ENCODE assay signal across 26 cellular contexts in the genomic region with DNA sequence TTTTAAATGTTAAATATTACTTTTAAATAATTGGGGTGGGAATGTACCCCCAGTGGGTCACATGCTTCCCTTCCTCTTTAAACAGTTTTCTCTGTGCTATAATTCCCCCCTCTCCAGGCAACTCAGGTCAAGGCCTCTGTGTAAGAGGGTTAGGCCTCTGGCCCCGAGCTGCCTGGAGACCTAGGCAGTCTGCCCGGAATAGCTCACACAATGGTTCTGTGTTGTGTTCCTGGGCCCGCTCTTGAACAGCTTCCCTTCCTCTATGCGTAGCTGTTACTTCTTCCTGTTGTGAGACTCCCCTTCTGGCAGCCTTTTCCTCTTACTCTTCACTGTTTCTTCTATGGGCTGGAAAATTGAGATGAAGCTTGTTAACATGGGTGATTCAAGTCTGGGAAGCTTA. TPM values are rescaled to one million over a fixed set of nuclear protein-coding genes. Genes with fewer than 3 reads are reported as not detected.
DNase-seq lines count a peak whose midpoint lies in the region; ATAC-seq and TF ChIP-seq lines count a peak whose summit lies in the region.
"Had no signal": no experiment of that assay in that cellular context is flagged by ENCODE, and none has a peak within 500 bp of the region (broad histone marks: within the 10 kb centered on the region; RNA-seq: fewer than 3 reads in every experiment).

No MANE protein-coding gene starts in this region.

- peaks cover 0 to 4% (median 0%) of the 10 kb centered on the region in 7 donors for H3K4me1 Mint-ChIP-seq in naive thymus-derived CD4-positive, alpha-beta T cell
- no peaks in the 10 kb centered on the region for H3K4me1 Mint-ChIP-seq in CD8-positive, alpha-beta T cell (ENCODE audit: low read depth)
- H3K4me1 Mint-ChIP-seq: GM23338, T-helper 17 cell had no signal

- H3K27ac ChIP-seq in naive thymus-derived CD4-positive, alpha-beta T cell (ENCODE audit: low read depth, low read length) = no peak overlapping the region
- H3K27ac ChIP-seq in CD8-positive, alpha-beta T cell (ENCODE audit: low read depth, low read length) = no peak overlapping the region
- H3K27ac ChIP-seq: upper lobe of left lung had no signal

- H3K36me3 ChIP-seq in naive thymus-derived CD4-positive, alpha-beta T cell (ENCODE audit: control insufficient read depth in 2 of 3, insufficient read depth in 3 of 3, low read length in 3 of 3) = no peaks in the 10 kb centered on the region
- H3K36me3 ChIP-seq in CD8-positive, alpha-beta T cell (ENCODE audit: insufficient read depth, low read length) = no peaks in the 10 kb centered on the region
- H3K36me3 ChIP-seq: upper lobe of left lung had no signal

- no peaks in the 10 kb centered on the region for H3K27me3 ChIP-seq in naive thymus-derived CD4-positive, alpha-beta T cell (ENCODE audit: control insufficient read depth in 2 of 2, insufficient read depth in 2 of 2, low read length in 2 of 2)
- H3K27me3 ChIP-seq in CD8-positive, alpha-beta T cell (ENCODE audit: insufficient read depth, low read length) = no peaks in the 10 kb centered on the region

- CTCF ChIA-PET in naive thymus-derived CD4-positive, alpha-beta T cell (lab: Charles Lee) = no interaction called here
- CTCF ChIA-PET in CD8-positive, alpha-beta T cell (lab: Charles Lee) = no interaction called here

- H3K9me3 Mint-ChIP-seq in naive thymus-derived CD4-positive, alpha-beta T cell = peaks cover 0 to 52% (median 12%) of the 10 kb centered on the region in 11 donors
- no peaks in the 10 kb centered on the region for H3K9me3 Mint-ChIP-seq in CD8-positive, alpha-beta T cell

- ATAC-seq in Right ventricle myocardium superior (ENCODE audit: poor library complexity) = peak; percentile 58
- ATAC-seq in GM21723 (IDR thresholded peaks at IDR 0.05; ENCODE audit: unreplicated experiment) = no peak
- ATAC-seq in naive thymus-derived CD4-positive, alpha-beta T cell = no peak
- no peak for ATAC-seq in CD8-positive, alpha-beta T cell
- ATAC-seq: activated T-cell treated with anti-CD3 and anti-CD28 coated beads, Interleukin-2, amount 50 U/mL, for 72 hours; GM23338; T-helper 17 cell had no signal

- H3K27ac Mint-ChIP-seq in naive thymus-derived CD4-positive, alpha-beta T cell = no peak overlapping the region
- H3K27ac Mint-ChIP-seq in CD8-positive, alpha-beta T cell = no peak overlapping the region
- H3K27ac Mint-ChIP-seq: activated T-cell treated with anti-CD3 and anti-CD28 coated beads, Interleukin-2, amount 50 U/mL, for 72 hours; GM23338; T-helper 17 cell had no signal

- peaks cover 0 to 11% (median 0%) of the 10 kb centered on the region in 3 experiments for H3K9me3 ChIP-seq in naive thymus-derived CD4-positive, alpha-beta T cell (ENCODE audit: control insufficient read depth in 2 of 3, low read length in 3 of 3)
- H3K9me3 ChIP-seq in CD8-positive, alpha-beta T cell (ENCODE audit: low read length) = no peaks in the 10 kb centered on the region

- POLR2A ChIA-PET in naive thymus-derived CD4-positive, alpha-beta T cell (lab: Charles Lee) = no interaction called here
- POLR2A ChIA-PET in CD8-positive, alpha-beta T cell (lab: Charles Lee) = no interaction called here

- no peak overlapping the region for H3K4me3 ChIP-seq in naive thymus-derived CD4-positive, alpha-beta T cell (ENCODE audit: low read length)
- H3K4me3 ChIP-seq in CD8-positive, alpha-beta T cell (ENCODE audit: low read depth, low read length) = no peak overlapping the region
- H3K4me3 ChIP-seq: GM23338, upper lobe of left lung had no signal

- intact Hi-C loops in Right ventricle myocardium superior (cut with DNase I) = no loop called here
- intact Hi-C loops in naive thymus-derived CD4-positive, alpha-beta T cell (cut with micrococcal nuclease) = no loop called here
- intact Hi-C loops in CD8-positive, alpha-beta T cell (cut with DNase I, micrococcal nuclease) = no loop called here

- H3K4me3 Mint-ChIP-seq in naive thymus-derived CD4-positive, alpha-beta T cell = no peak overlapping the region
- no peak overlapping the region for H3K4me3 Mint-ChIP-seq in CD8-positive, alpha-beta T cell
- H3K4me3 Mint-ChIP-seq: activated T-cell treated with anti-CD3 and anti-CD28 coated beads, Interleukin-2, amount 50 U/mL, for 72 hours; GM23338; T-helper 17 cell had no signal

- peaks cover 0 to 33% (median 14%) of the 10 kb centered on the region in 5 donors for H3K27me3 Mint-ChIP-seq in naive thymus-derived CD4-positive, alpha-beta T cell
- H3K27me3 Mint-ChIP-seq in CD8-positive, alpha-beta T cell (ENCODE audit: low read depth) = peaks cover 8% of the 10 kb centered on the region

- H3K36me3 Mint-ChIP-seq in naive thymus-derived CD4-positive, alpha-beta T cell = peaks cover 0 to 4% (median 0%) of the 10 kb centered on the region in 5 donors
- no peaks in the 10 kb centered on the region for H3K36me3 Mint-ChIP-seq in CD8-positive, alpha-beta T cell

- DNase-seq in amygdala (lab: John Stamatoyannopoulos, UW) (peak in 31 of 56 donors; percentile 1 to 66 (median 30)), Right ventricle myocardium superior (peak; percentile 64), medulla oblongata (ENCODE audit: extremely low spot score) (peak; percentile 48), superior temporal gyrus (ENCODE audit: extremely low spot score) (peak; percentile 73), ecto neural progenitor cell (ENCODE audit: low spot score) (no peak)
- no peak for DNase-seq in naive thymus-derived CD4-positive, alpha-beta T cell
- no peak for DNase-seq in CD8-positive, alpha-beta T cell
- DNase-seq: activated CD4-positive, alpha-beta T cell treated with anti-CD3 and anti-CD28 coated beads, Interleukin-2, amount 50 U/mL, for 48 hours; activated CD4-positive, CD25-positive, alpha-beta regulatory T cell treated with anti-CD3 and anti-CD28 coated beads, Interleukin-2, amount 50 U/mL, for 72 hours; activated naive CD4-positive, alpha-beta T cell treated with Interleukin-2 at 50 U/mL for 16 hours; activated T-cell treated with anti-CD3 and anti-CD28 coated beads, Interleukin-2, amount 50 U/mL, for 72 hours; amniotic stem cell; DND-41; effector CD8-positive, alpha-beta T cell; IMR-90; kidney glomerular epithelial cell; NCI-H1436 treated with DMSO at 0.1 percent for 48 hours; NCI-H2107; NCI-H748 treated with DMSO at 0.1 percent for 48 hours; SHP77; stimulated activated CD4-positive, alpha-beta T cell treated with anti-CD3 and anti-CD28 coated beads, Interleukin-4, amount 100 ng/mL, for 4 hours; T-helper 17 cell had no signal

- TF ChIP-seq CTCF in CD8-positive, alpha-beta T cell (IDR thresholded peaks at IDR 0.05) = no peak

- no peaks in the 10 kb centered on the region for H3K4me1 ChIP-seq in naive thymus-derived CD4-positive, alpha-beta T cell (ENCODE audit: control insufficient read depth in 2 of 2, insufficient read depth in 2 of 2, low read length in 2 of 2)
- no peaks in the 10 kb centered on the region for H3K4me1 ChIP-seq in CD8-positive, alpha-beta T cell (ENCODE audit: insufficient read depth, low read length)

RNA-seq across cellular contexts. Expression of a gene that starts 14.8 kb away (rescaled TPM):
- total RNA-seq in Right ventricle myocardium superior = 0.11 TPM
- total RNA-seq in naive thymus-derived CD4-positive, alpha-beta T cell = under 1 TPM; 0.17 to 0.84 (median 0.74) TPM
- polyA plus RNA-seq in naive thymus-derived CD4-positive, alpha-beta T cell = under 1 TPM; 0.24 to 0.32 TPM
- 1 to 10 TPM; 1.5 to 1.6 TPM for total RNA-seq in CD8-positive, alpha-beta T cell
- polyA plus RNA-seq: neural cell had no signal

Comparison
In these comparisons a context has a peak if more than half of its experiments do, and no peak if none do; other contexts are left out.
1. DNase-seq: peak in amygdala (31 of 56), Right ventricle myocardium superior (single experiment), medulla oblongata (single experiment) and superior temporal gyrus (single experiment); none in ecto neural progenitor cell (single experiment), naive thymus-derived CD4-positive, alpha-beta T cell (0 of 9) and CD8-positive, alpha-beta T cell (0 of 7).